Comparison of ENCODE assay signal across 1 cellular context in genomic region chr1:3365519-3366158, GRCh38.
A peak's percentile ranks its signal among the peaks of the same experiment; 100 is the strongest.
TF ChIP-seq lines count a peak whose summit lies in the region.

No MANE protein-coding gene starts in this region.

TF ChIP-seq in K562, 482 proteins besides CTCF, POLR2A, EP300 and RAD21 (continued from another document):
- TF ChIP-seq, protein P1, sequence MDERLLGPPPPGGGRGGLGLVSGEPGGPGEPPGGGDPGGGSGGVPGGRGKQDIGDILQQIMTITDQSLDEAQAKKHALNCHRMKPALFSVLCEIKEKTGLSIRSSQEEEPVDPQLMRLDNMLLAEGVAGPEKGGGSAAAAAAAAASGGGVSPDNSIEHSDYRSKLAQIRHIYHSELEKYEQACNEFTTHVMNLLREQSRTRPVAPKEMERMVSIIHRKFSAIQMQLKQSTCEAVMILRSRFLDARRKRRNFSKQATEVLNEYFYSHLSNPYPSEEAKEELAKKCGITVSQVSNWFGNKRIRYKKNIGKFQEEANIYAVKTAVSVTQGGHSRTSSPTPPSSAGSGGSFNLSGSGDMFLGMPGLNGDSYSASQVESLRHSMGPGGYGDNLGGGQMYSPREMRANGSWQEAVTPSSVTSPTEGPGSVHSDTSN (CRISPR knock-in tag; IDR thresholded peaks at IDR 0.05; ENCODE audit: low read depth) = no peak
- TF ChIP-seq, protein P1 (tag; conservative IDR thresholded peaks at IDR 0.05; ENCODE audit: low read depth) = peak; percentile 73
- TF ChIP-seq MEIS2 (IDR thresholded peaks at IDR 0.05; ENCODE audit: partially characterized antibody) = peak; percentile 76
